ENCODE assay signal across 1 cellular context in genomic region chr2:118186110-118186857, GRCh38.
A peak's percentile ranks its signal among the peaks of the same experiment; 100 is the strongest.
TF ChIP-seq lines count a peak whose summit lies in the region.

No MANE protein-coding gene starts in this region.

TF ChIP-seq in HEK293, 187 proteins besides CTCF, POLR2A, EP300 and RAD21 (continued from another document):
- no peak for TF ChIP-seq TCF7L2 (IDR thresholded peaks at IDR 0.05; ENCODE audit: borderline replicate concordance, low read depth, low read length)
- 0 out of 2 replicates have a peak, but pooled peaks have one; percentile 14 for TF ChIP-seq PRDM1 (tag by site-specific recombination; IDR thresholded peaks at IDR 0.05)
- peak; percentile 100 for TF ChIP-seq ZBTB8A (tag by site-specific recombination; IDR thresholded peaks at IDR 0.05)
- TF ChIP-seq HOXC10 (CRISPR knock-in tag; IDR thresholded peaks at IDR 0.05) = no peak
- TF ChIP-seq ZNF560 (tag by site-specific recombination; IDR thresholded peaks at IDR 0.05; ENCODE audit: borderline replicate concordance) = no peak
- no peak for TF ChIP-seq ZFP3 (tag by site-specific recombination; IDR thresholded peaks at IDR 0.05; ENCODE audit: low read depth)
- TF ChIP-seq ZSCAN18 (tag by site-specific recombination; IDR thresholded peaks at IDR 0.05) = no peak
- peak; percentile 63 for TF ChIP-seq ZNF341 (tag by site-specific recombination; IDR thresholded peaks at IDR 0.05; ENCODE audit: low read depth)
- TF ChIP-seq ZFP69B (tag by site-specific recombination; IDR thresholded peaks at IDR 0.05) = no peak
- TF ChIP-seq ZNF394 (tag by site-specific recombination; IDR thresholded peaks at IDR 0.05; ENCODE audit: borderline replicate concordance) = no peak; the same call in 1 of the 2 replicates
- no peak for TF ChIP-seq ZNF660 (tag by site-specific recombination; IDR thresholded peaks at IDR 0.05)
- TF ChIP-seq ZNF175 (tag by site-specific recombination; IDR thresholded peaks at IDR 0.05) = no peak
- TF ChIP-seq ZNF133 (tag by site-specific recombination; IDR thresholded peaks at IDR 0.05) = no peak
- TF ChIP-seq ZNF266 (tag by site-specific recombination; IDR thresholded peaks at IDR 0.05; ENCODE audit: low read depth) = no peak
- no peak for TF ChIP-seq ZNF26 (tag by site-specific recombination; IDR thresholded peaks at IDR 0.05)
- no peak for TF ChIP-seq ZNF558 (tag by site-specific recombination; IDR thresholded peaks at IDR 0.05)
- TF ChIP-seq ZNF416 (tag by site-specific recombination; IDR thresholded peaks at IDR 0.05) = no peak
- no peak for TF ChIP-seq ZNF169 (tag by site-specific recombination; IDR thresholded peaks at IDR 0.05)
- TF ChIP-seq ZNF19 (tag by site-specific recombination; IDR thresholded peaks at IDR 0.05; ENCODE audit: low read depth) = no peak
- no peak for TF ChIP-seq PRDM6 (tag by site-specific recombination; IDR thresholded peaks at IDR 0.05)
- no peak for TF ChIP-seq ZNF701 (tag by site-specific recombination; IDR thresholded peaks at IDR 0.05)
- no peak for TF ChIP-seq ZNF549 (tag by site-specific recombination; IDR thresholded peaks at IDR 0.05)
- TF ChIP-seq ZNF580 (tag by site-specific recombination; IDR thresholded peaks at IDR 0.05) = 0 out of 2 replicates have a peak, but pooled peaks have one; percentile 52
- no peak for TF ChIP-seq TRIM28 (IDR thresholded peaks at IDR 0.05; ENCODE audit: borderline replicate concordance, low read length)
- TF ChIP-seq ZNF623 (tag by site-specific recombination; IDR thresholded peaks at IDR 0.05) = no peak
- TF ChIP-seq ZNF280C (tag by site-specific recombination; IDR thresholded peaks at IDR 0.05) = no peak
- no peak for TF ChIP-seq ZNF138 (tag by site-specific recombination; IDR thresholded peaks at IDR 0.05; ENCODE audit: borderline replicate concordance)
- no peak for TF ChIP-seq ZNF792 (tag by site-specific recombination; IDR thresholded peaks at IDR 0.05)
- no peak for TF ChIP-seq ZNF529 (tag by site-specific recombination; IDR thresholded peaks at IDR 0.05; ENCODE audit: insufficient replicate concordance)
- no peak for TF ChIP-seq SETDB1 (IDR thresholded peaks at IDR 0.05; ENCODE audit: insufficient read length, low read length)
- TF ChIP-seq ZNF837 (tag by site-specific recombination; IDR thresholded peaks at IDR 0.05) = no peak
- TF ChIP-seq ZNF76 (tag by site-specific recombination; IDR thresholded peaks at IDR 0.05; ENCODE audit: borderline replicate concordance, low read depth) = peak; percentile 79; the same call in 1 of the 2 replicates
- no peak for TF ChIP-seq RBAK (tag by site-specific recombination; IDR thresholded peaks at IDR 0.05)
- no peak for TF ChIP-seq ZNF426 (tag by site-specific recombination; IDR thresholded peaks at IDR 0.05)
- TF ChIP-seq YY2 (tag by site-specific recombination; IDR thresholded peaks at IDR 0.05) = no peak
- 0 out of 2 replicates have a peak, but pooled peaks have one; percentile 2 for TF ChIP-seq ZNF2 (tag by site-specific recombination; IDR thresholded peaks at IDR 0.05)
- TF ChIP-seq TSHZ1 (tag by site-specific recombination; IDR thresholded peaks at IDR 0.05; ENCODE audit: borderline replicate concordance) = no peak
- TF ChIP-seq ZNF488 (tag by site-specific recombination; IDR thresholded peaks at IDR 0.05) = no peak
- TF ChIP-seq ZNF449 (tag by site-specific recombination; IDR thresholded peaks at IDR 0.05) = no peak
- TF ChIP-seq ZNF791 (tag by site-specific recombination; IDR thresholded peaks at IDR 0.05) = no peak
- no peak for TF ChIP-seq ZNF596 (tag by site-specific recombination; IDR thresholded peaks at IDR 0.05)
- TF ChIP-seq KLF1 (tag by site-specific recombination; IDR thresholded peaks at IDR 0.05) = 0 out of 2 replicates have a peak, but pooled peaks have one; percentile 23
- TF ChIP-seq KLF8 (tag by site-specific recombination; IDR thresholded peaks at IDR 0.05) = peak; percentile 42
- TF ChIP-seq ZNF664 (tag by site-specific recombination; IDR thresholded peaks at IDR 0.05) = no peak
- no peak for TF ChIP-seq HOXA7 (CRISPR knock-in tag; IDR thresholded peaks at IDR 0.05; ENCODE audit: borderline replicate concordance)
- TF ChIP-seq ZNF366 (tag by site-specific recombination; conservative IDR thresholded peaks at IDR 0.05) = peak; percentile 73
- no peak for TF ChIP-seq ZNF626 (tag by site-specific recombination; IDR thresholded peaks at IDR 0.05)
- TF ChIP-seq SP3 (tag by site-specific recombination; IDR thresholded peaks at IDR 0.05) = peak; percentile 45; the same call in 1 of the 2 replicates
- no peak for TF ChIP-seq ZNF184 (tag by site-specific recombination; IDR thresholded peaks at IDR 0.05)
- no peak for TF ChIP-seq ZBTB1 (tag by site-specific recombination; IDR thresholded peaks at IDR 0.05)
- TF ChIP-seq ZNF658 (tag by site-specific recombination; IDR thresholded peaks at IDR 0.05) = no peak
- TF ChIP-seq ZNF677 (tag by site-specific recombination; IDR thresholded peaks at IDR 0.05) = no peak
- no peak for TF ChIP-seq ZNF510 (tag by site-specific recombination; IDR thresholded peaks at IDR 0.05; ENCODE audit: insufficient replicate concordance)
- TF ChIP-seq ZBTB10 (tag by site-specific recombination; IDR thresholded peaks at IDR 0.05) = no peak
